In genomic region chr9:104863180-104863883, GRCh38 we compare ENCODE assay signal across 8 cellular contexts.
DNase-seq lines count a peak whose midpoint lies in the region; ATAC-seq and TF ChIP-seq lines count a peak whose summit lies in the region.

No MANE protein-coding gene starts in this region.

- H3K36me3 ChIP-seq in muscle layer of duodenum (ENCODE audit: control insufficient read depth in 1 of 2, insufficient read depth in 2 of 2, low read length in 2 of 2): peaks cover 15 to 24% of the 10 kb centered on the region in 2 donors
- H3K36me3 ChIP-seq in subcutaneous abdominal adipose tissue (ENCODE audit: control insufficient read depth in 5 of 5, insufficient read depth in 5 of 5, low read length in 5 of 5): peaks cover 33 to 73% (median 46%) of the 10 kb centered on the region in 5 donors

- in situ Hi-C loops in Caki2 (cut with HindIII; ENCODE audit: low pct_unique_long_range_greater_than_20kb, low sequenced_read_pairs): no loop called here

- ATAC-seq in GM19397 (IDR thresholded peaks at IDR 0.05; ENCODE audit: unreplicated experiment): peak; percentile 81
- peak; percentile 84 for ATAC-seq in HG03469 (IDR thresholded peaks at IDR 0.05; ENCODE audit: unreplicated experiment)

- DNase-seq in Caki2 (ENCODE audit: low read depth) (peak; percentile 80), NCI-H510A treated with DMSO at 0.1 percent for 48 hours (lab: John Stamatoyannopoulos, UW) (peak; percentile 93), epithelial cell of proximal tubule (ENCODE audit: low read depth) (no peak)
- peak; percentile 18 to 51 for DNase-seq in activated CD4-positive, alpha-beta T cell treated with anti-CD3 and anti-CD28 coated beads, Interleukin-2, amount 50 U/mL, for 48 hours

- H3K4me1 ChIP-seq in muscle layer of duodenum (ENCODE audit: control insufficient read depth in 1 of 2, insufficient read depth in 2 of 2, low read length in 2 of 2) (peaks cover 24 to 45% of the 10 kb centered on the region in 2 donors), subcutaneous abdominal adipose tissue (ENCODE audit: control insufficient read depth in 5 of 5, insufficient read depth in 5 of 5, low read length in 5 of 5) (peaks cover 2 to 69% (median 52%) of the 10 kb centered on the region in 5 donors)

- TF ChIP-seq CTCF in epithelial cell of proximal tubule (conservative IDR thresholded peaks at IDR 0.05; ENCODE audit: low read depth, low read length): peak; percentile 94

- H3K27me3 ChIP-seq in muscle layer of duodenum (ENCODE audit: low read depth, low read length) (no peaks in the 10 kb centered on the region), subcutaneous abdominal adipose tissue (ENCODE audit: control insufficient read depth in 5 of 5, insufficient read depth in 4 of 5, low read length in 5 of 5) (no peaks in the 10 kb centered on the region)

- H3K9me3 ChIP-seq in muscle layer of duodenum (ENCODE audit: control insufficient read depth in 1 of 2, low read length in 2 of 2) (no peaks in the 10 kb centered on the region), subcutaneous abdominal adipose tissue (ENCODE audit: control insufficient read depth in 5 of 5, low read length in 5 of 5) (no peaks in the 10 kb centered on the region)

- H3K9ac ChIP-seq in subcutaneous abdominal adipose tissue (ENCODE audit: low read length in 5 of 5): peak overlapping the region in 3 of 5 donors; percentile 26 to 42 (median 36)

- H3K4me3 ChIP-seq in epithelial cell of proximal tubule (ENCODE audit: low read depth, low read length) (no peak overlapping the region), muscle layer of duodenum (ENCODE audit: low read depth in 1 of 2, low read length in 2 of 2) (no peak overlapping the region), subcutaneous abdominal adipose tissue (ENCODE audit: low read depth in 1 of 5, low read length in 5 of 5) (no peak overlapping the region)

- H3K27ac ChIP-seq in muscle layer of duodenum (ENCODE audit: low read length) (peak overlapping the region; percentile 3), subcutaneous abdominal adipose tissue (ENCODE audit: low read depth, low read length) (peak overlapping the region; percentile 75)
